Comparison of ENCODE assay signal across 24 cellular contexts in the genomic region with DNA sequence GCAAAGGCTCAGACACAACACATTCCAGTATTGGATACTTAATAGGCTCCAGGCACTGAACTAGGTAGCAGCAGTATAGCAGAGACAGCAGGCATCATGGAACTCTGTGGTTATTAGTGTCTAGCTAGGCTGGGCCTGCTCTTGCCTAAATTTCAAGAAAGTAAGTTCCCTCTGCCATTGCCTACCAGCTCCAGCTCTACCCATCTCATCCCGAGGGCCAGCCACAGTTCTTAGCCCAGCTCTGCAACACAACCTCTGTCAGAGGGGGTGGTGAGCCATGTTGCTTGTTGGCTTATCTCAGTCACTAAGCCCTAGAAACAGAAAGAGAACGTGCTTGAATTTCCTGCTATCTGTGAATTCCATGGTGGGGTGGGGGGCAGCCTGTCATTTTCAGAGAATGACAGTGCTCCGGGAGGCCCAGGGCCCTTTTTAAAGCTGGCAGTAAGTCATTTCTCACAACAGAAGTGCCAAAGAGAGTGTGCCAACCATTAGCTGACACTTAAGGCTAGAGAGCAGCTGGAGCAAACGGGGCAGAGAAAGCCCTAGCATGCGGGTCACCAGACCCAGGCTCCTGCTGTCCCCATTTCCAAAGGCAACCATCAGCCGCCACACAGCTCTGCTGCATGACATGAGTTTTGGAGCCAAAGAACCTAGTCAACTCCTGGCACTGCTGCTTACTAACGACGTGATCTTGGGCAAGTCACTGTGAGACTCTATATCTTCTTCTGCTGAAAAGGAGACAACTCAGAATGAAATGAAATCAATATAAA.
"Had no signal": no experiment of that assay in that cellular context is flagged by ENCODE, and none has a peak within 500 bp of the region (broad histone marks: within the 10 kb centered on the region; RNA-seq: fewer than 3 reads in every experiment).

No MANE protein-coding gene starts in this region.

- H3K9me3 Mint-ChIP-seq: dendritic cell treated with granulocyte-macrophage colony-stimulating factor and Interleukin-4, amounts not matched to agents 40 ng/mL and 50 ng/mL, for 4 days; effector memory CD8-positive, alpha-beta T cell; naive thymus-derived CD8-positive, alpha-beta T cell; neural progenitor cell had no signal

- H3K36me3 Mint-ChIP-seq: naive thymus-derived CD8-positive, alpha-beta T cell; neural progenitor cell had no signal

- H3K36me3 ChIP-seq: esophagus squamous epithelium, gastroesophageal sphincter, neural progenitor cell, suprapubic skin, thyroid gland, upper lobe of left lung, vagina had no signal

- H3K4me3 ChIP-seq: esophagus squamous epithelium, gastroesophageal sphincter, hepatocyte, mucosa of descending colon, neural progenitor cell, psoas muscle, suprapubic skin, thyroid gland, upper lobe of left lung, vagina had no signal

- H3K4me3 Mint-ChIP-seq: dendritic cell treated with granulocyte-macrophage colony-stimulating factor and Interleukin-4, amounts not matched to agents 40 ng/mL and 50 ng/mL, for 4 days; effector memory CD8-positive, alpha-beta T cell; naive thymus-derived CD8-positive, alpha-beta T cell; neural progenitor cell had no signal

- H3K9ac ChIP-seq: neural progenitor cell, parathyroid adenoma had no signal

- H3K4me1 ChIP-seq: esophagus squamous epithelium, gastroesophageal sphincter, upper lobe of left lung, vagina had no signal

- H3K4me2 ChIP-seq: hepatocyte, neural progenitor cell had no signal

- H3K27ac Mint-ChIP-seq: dendritic cell treated with granulocyte-macrophage colony-stimulating factor and Interleukin-4, amounts not matched to agents 40 ng/mL and 50 ng/mL, for 4 days; effector memory CD8-positive, alpha-beta T cell; neural progenitor cell had no signal

- H3K9me3 ChIP-seq: esophagus squamous epithelium, gastroesophageal sphincter, mucosa of descending colon, psoas muscle, suprapubic skin, thyroid gland, upper lobe of left lung, vagina had no signal

- H3K27ac ChIP-seq: esophagus squamous epithelium, gastroesophageal sphincter, hepatocyte, neural progenitor cell, parathyroid adenoma, psoas muscle, suprapubic skin, thyroid gland, upper lobe of left lung, vagina had no signal

- H3K27me3 ChIP-seq: neural progenitor cell, thyroid gland, upper lobe of left lung, vagina had no signal

- H2AFZ ChIP-seq: hepatocyte, neural progenitor cell, parathyroid adenoma had no signal

- DNase-seq: effector memory CD8-positive, alpha-beta T cell; esophagus squamous epithelium; foreskin fibroblast; glutamatergic neuron; kidney; left colon; mammary epithelial cell; mucosa of descending colon; occipital lobe; psoas muscle; retina; small intestine; stimulated activated CD4-positive, alpha-beta T cell treated with anti-CD3 and anti-CD28 coated beads, Interleukin-2, amount 100 ng/mL, for 48 hours; stimulated activated naive CD8-positive, alpha-beta T cell treated with anti-CD3 and anti-CD28 coated beads, Interleukin-15, Interleukin-2, amounts not matched to agents 100 U/mL and 50 U/mL, for 24 hours; upper lobe of left lung had no signal

- ATAC-seq: effector memory CD8-positive, alpha-beta T cell; gastroesophageal sphincter; left colon; mucosa of descending colon; naive thymus-derived CD8-positive, alpha-beta T cell; psoas muscle; stimulated activated naive CD8-positive, alpha-beta T cell treated with anti-CD3 and anti-CD28 coated beads, Interleukin-15, Interleukin-2, amounts not matched to agents 100 U/mL and 50 U/mL, for 24 hours had no signal
